19 cellular contexts compared by ENCODE assay signal in the genomic region with DNA sequence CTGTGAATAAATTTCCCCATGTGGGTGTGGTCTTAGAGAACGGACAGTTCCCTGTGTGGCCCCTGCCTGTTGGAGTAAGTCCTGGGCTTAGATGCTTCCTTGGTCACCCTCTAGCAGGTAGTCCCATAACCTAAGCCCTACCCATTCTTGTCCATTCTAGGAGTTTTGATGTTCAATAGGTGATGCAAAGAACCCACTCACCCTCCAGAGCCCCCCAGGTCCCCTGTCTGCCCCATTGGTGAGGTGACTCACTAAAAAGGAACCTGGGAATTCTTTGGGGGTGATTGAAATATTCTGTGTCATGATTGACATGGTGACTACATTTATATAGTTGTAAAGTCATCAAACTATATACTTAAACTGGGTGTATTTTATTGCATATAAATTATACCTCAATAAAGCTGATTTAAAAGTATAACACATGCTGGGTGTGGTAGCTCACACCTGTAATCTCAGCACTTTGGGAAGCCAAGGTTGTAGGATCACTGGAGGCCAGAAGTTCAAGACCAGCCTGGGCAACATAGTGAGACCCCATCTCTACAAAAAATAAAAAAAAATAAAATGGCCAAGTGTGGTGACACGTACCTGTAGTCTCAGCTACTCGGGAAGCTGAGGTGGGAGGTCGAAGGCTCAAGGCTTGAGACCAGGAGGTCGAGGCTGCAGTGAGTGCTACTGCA. TPM values are rescaled to one million over a fixed set of nuclear protein-coding genes. Genes with fewer than 3 reads are reported as not detected.
DNase-seq lines count a peak whose midpoint lies in the region; ATAC-seq, FAIRE-seq and TF ChIP-seq lines count a peak whose summit lies in the region.
"Had no signal": no experiment of that assay in that cellular context is flagged by ENCODE, and none has a peak within 500 bp of the region (broad histone marks: within the 10 kb centered on the region; RNA-seq: fewer than 3 reads in every experiment).

No MANE protein-coding gene starts in this region.

- no peak overlapping the region for H3K4me2 ChIP-seq in K562 (ENCODE audit: insufficient read depth, low read length)
- H3K4me2 ChIP-seq: BLaER1 treated with 17β-estradiol and CSF1 and Interleukin-3, amounts not matched to agents 10 nM and 100 nM had no signal

- TF ChIP-seq POLR2A in K562 (conservative IDR thresholded peaks at IDR 0.05) (no peak), testis (IDR thresholded peaks at IDR 0.05) (no peak)

- H2AFZ ChIP-seq in K562 (ENCODE audit: low read depth, low read length), result no peak overlapping the region
- H2AFZ ChIP-seq: GM23248 had no signal

- TF ChIP-seq CTCF in K562 (IDR thresholded peaks at IDR 0.05 in 2 of 3, conservative IDR thresholded peaks at IDR 0.05 in 1 of 3; ENCODE audit: insufficient read depth in 2 of 3, low read depth in 1 of 3, low read length in 3 of 3), result no peak
- no peak for TF ChIP-seq CTCF in colonic mucosa (IDR thresholded peaks at IDR 0.05)
- TF ChIP-seq CTCF in lower lobe of right lung (IDR thresholded peaks at IDR 0.05), result no peak
- no peak for TF ChIP-seq CTCF in testis (IDR thresholded peaks at IDR 0.05)

- CTCF ChIA-PET in K562 (lab: Yijun Ruan, JAX; ENCODE audit: low intra/inter-chr PET ratio), result interaction anchor here (0.7 kb wide), 1 partner anchor 15 kb away, joined by 4 read pairs; no protein-coding TSS in a partner anchor

- WGBS in K562 (ENCODE audit: insufficient coverage, low coverage, missing lambda C conversion rate), result 67% methylated on average over 5 of the region's 5 CpGs
- WGBS in testis, 2 donors, result 84% methylated on average over 5 of the region's 5 CpGs

- POLR2A ChIA-PET in K562 (lab: Yijun Ruan, JAX), result interaction anchor here (1.2 kb wide), 1 partner anchor 20 kb away, joined by 3 read pairs; the partner anchor contains the start of gene GTF3C5

- no peak for TF ChIP-seq EP300 in K562 (IDR thresholded peaks at IDR 0.05; ENCODE audit: low read length)

- H3K9me3 ChIP-seq in K562 (replicated peaks; ENCODE audit: control insufficient read depth, insufficient read depth, low read depth, low read length) (no peaks in the 10 kb centered on the region), colonic mucosa (no peaks in the 10 kb centered on the region), lower lobe of right lung (no peaks in the 10 kb centered on the region), testis (no peaks in the 10 kb centered on the region)
- H3K9me3 ChIP-seq: HAP-1 had no signal

- H3K9ac ChIP-seq in K562 (ENCODE audit: insufficient read depth in 1 of 2, low read depth in 2 of 2, low read length in 2 of 2) (no peak overlapping the region), colonic mucosa (ENCODE audit: low read depth in 2 of 2, low read length in 2 of 2) (peak overlapping the region in 1 of 2 donors; percentile 19)
- H3K9ac ChIP-seq: BLaER1 treated with 17β-estradiol and CSF1 and Interleukin-3, amounts not matched to agents 10 nM and 100 nM; GM23248 had no signal

- no peaks in the 10 kb centered on the region for H4K20me1 ChIP-seq in K562 (replicated peaks; ENCODE audit: control insufficient read depth, insufficient read depth, low read length)
- H4K20me1 ChIP-seq: BLaER1 treated with 17β-estradiol and CSF1 and Interleukin-3, amounts not matched to agents 10 nM and 100 nM had no signal

- peaks cover 17 to 21% of the 10 kb centered on the region in 2 experiments for H3K4me1 ChIP-seq in K562 (replicated peaks in 1 of 2; ENCODE audit: control insufficient read depth in 2 of 2, insufficient read depth in 2 of 2, low read length in 2 of 2)
- peaks cover 8% of the 10 kb centered on the region for H3K4me1 ChIP-seq in colonic mucosa
- H3K4me1 ChIP-seq in lower lobe of right lung, result no peaks in the 10 kb centered on the region
- no peaks in the 10 kb centered on the region for H3K4me1 ChIP-seq in testis
- H3K4me1 ChIP-seq: HAP-1 had no signal

- H3K9me1 ChIP-seq in K562 (ENCODE audit: control insufficient read depth, insufficient read depth, low read length), result no peaks in the 10 kb centered on the region

- no peak for DNase-seq in K562 (ENCODE audit: extremely low read depth in 1 of 4, low spot score in 3 of 4)
- peak; percentile 48 for DNase-seq in colonic mucosa
- peak; percentile 3 for DNase-seq in lower lobe of right lung
- DNase-seq in stimulated activated CD4-positive, alpha-beta T cell treated with anti-CD3 and anti-CD28 coated beads, Interleukin-1b, Interleukin-23, amount 100 ng/mL, for 48 hours, result no peak
- no peak for DNase-seq in testis
- no peak for DNase-seq in NCI-H2029 (lab: John Stamatoyannopoulos, UW)
- DNase-seq: Calu3; CD8-positive, alpha-beta T cell; DMS 273 treated with DMSO at 0.1 percent for 48 hours; DMS53; DND-41; EL; GM23248 had no signal

- in situ Hi-C loops in K562 (cut with MboI), result no loop called here

- no peak for FAIRE-seq in K562 (lab: Jason Lieb, UNC)
- FAIRE-seq: GM12878, GM19239 had no signal

- no peak overlapping the region for H3K4me3 ChIP-seq in K562
- no peak overlapping the region for H3K4me3 ChIP-seq in colonic mucosa
- H3K4me3 ChIP-seq in lower lobe of right lung, result no peak overlapping the region
- no peak overlapping the region for H3K4me3 ChIP-seq in testis
- H3K4me3 ChIP-seq: BLaER1 treated with 17β-estradiol and CSF1 and Interleukin-3, amounts not matched to agents 10 nM and 100 nM; GM12878; GM23248; HAP-1 had no signal

- H3K27me3 ChIP-seq in K562 (ENCODE audit: control insufficient read depth in 2 of 2, insufficient read depth in 2 of 2, low read length in 2 of 2) (no peaks in the 10 kb centered on the region), colonic mucosa (no peaks in the 10 kb centered on the region), lower lobe of right lung (ENCODE audit: low read depth) (peaks cover 13% of the 10 kb centered on the region), testis (no peaks in the 10 kb centered on the region)
- H3K27me3 ChIP-seq: BLaER1 treated with 17β-estradiol and CSF1 and Interleukin-3, amounts not matched to agents 10 nM and 100 nM had no signal

- no peaks in the 10 kb centered on the region for H3K79me2 ChIP-seq in K562 (ENCODE audit: control insufficient read depth, insufficient read depth, low read length)

- ATAC-seq in K562, result no peak
- ATAC-seq in lower lobe of right lung, result no peak
- ATAC-seq: CD8-positive, alpha-beta T cell; GM12878 had no signal

- intact Hi-C loops in K562 (cut with micrococcal nuclease), result loop anchor here (10.0 kb wide), 1 partner anchor 1155 kb away; the partner anchor contains the start of gene RNU6ATAC
- intact Hi-C loops in colonic mucosa (cut with DNase I), result no loop called here
- intact Hi-C loops in lower lobe of right lung (cut with DNase I), result no loop called here
- intact Hi-C loops in testis (cut with DNase I; ENCODE audit: low total_unique reads), result no loop called here

- H3K27ac ChIP-seq in K562 (ENCODE audit: extremely low read depth, low read depth, low read length) (no peak overlapping the region), colonic mucosa (peak overlapping the region; percentile 29), lower lobe of right lung (no peak overlapping the region), testis (no peak overlapping the region)
- H3K27ac ChIP-seq: BLaER1 treated with 17β-estradiol and CSF1 and Interleukin-3, amounts not matched to agents 10 nM and 100 nM; GM23248 had no signal

- no peaks in the 10 kb centered on the region for H3K36me3 ChIP-seq in K562 (ENCODE audit: control insufficient read depth, insufficient read depth, low read length)
- no peaks in the 10 kb centered on the region for H3K36me3 ChIP-seq in colonic mucosa
- H3K36me3 ChIP-seq in lower lobe of right lung, result no peaks in the 10 kb centered on the region
- no peaks in the 10 kb centered on the region for H3K36me3 ChIP-seq in testis (ENCODE audit: low read depth, missing control alignments)
- H3K36me3 ChIP-seq: BLaER1 treated with 17β-estradiol and CSF1 and Interleukin-3, amounts not matched to agents 10 nM and 100 nM; HAP-1 had no signal

- BruUV-seq in K562 (replicated peaks; lab: Mats Ljungman, UMichigan), result no TSS peak

- no peak for TF ChIP-seq RAD21 in K562 (CRISPR knock-in tag; conservative IDR thresholded peaks at IDR 0.05 in 1 of 2, IDR thresholded peaks at IDR 0.05 in 1 of 2)

RNA-seq across cellular contexts. Expression of gene GTF3C5, which starts 20.8 kb away (rescaled TPM):
- total RNA-seq in K562 (2011; cell fraction: chromatin; rRNA removed; ENCODE audit: low replicate concordance), result 66.1 and 166 TPM in 2 replicates
- total RNA-seq in K562 (2011; cell fraction: nucleolus; rRNA removed), result 99.4 and 113 TPM in 2 replicates
- 67.0 and 84.1 TPM in 2 replicates for total RNA-seq in K562 (2011; cell fraction: nucleoplasm; rRNA removed)
- total RNA-seq in K562 (2014; rRNA removed) (118 and 134 TPM in 2 replicates), K562 (2014; rRNA removed; fragmentation: Illumina TruSeq; extraction: Trizol) (43.2 and 58.5 TPM in 2 replicates), K562 (2015; rRNA removed; fragmentation: Illumina TruSeq; extraction: Trizol) (80.7 and 83.7 TPM in 2 replicates), K562 (2021) (106 and 110 TPM in 2 replicates), colonic mucosa (10 to 100 TPM; 42.3 to 70.9 TPM), lower lobe of right lung (44.8 TPM), testis (100 to 1,000 TPM; 109 to 117 TPM)
- polyA plus RNA-seq in K562 (2011; rRNA removed) (80.2 TPM in 2 replicates), K562 (2014; fragmentation: Illumina TruSeq; extraction: Trizol) (105 and 107 TPM in 2 replicates), K562 (2014; fragmentation: Nextera tagmentation; extraction: Ambion mirVana) (1 to 10 TPM; 3.8 to 8.4 TPM), K562 (2014; rRNA removed) (95.1 and 107 TPM in 2 replicates), testis (ENCODE audit: insufficient read depth, low read depth, low replicate concordance) (66.9 TPM)
- polyA plus RNA-seq in K562 (2011; cell fraction: cytosol; rRNA removed), result 88.7 and 143 TPM in 2 replicates
- 254 and 348 TPM in 2 replicates for polyA plus RNA-seq in K562 (2011; cell fraction: nucleus; rRNA removed)
- 75.0 and 82.6 TPM in 2 replicates for polyA plus RNA-seq in K562 (2012)
- 52.2 and 85.8 TPM in 2 replicates for polyA minus RNA-seq in K562 (2011; rRNA and poly(A)+ RNA removed)
- 57.6 and 64.2 TPM in 2 replicates for polyA minus RNA-seq in K562 (2011; cell fraction: cytosol; rRNA and poly(A)+ RNA removed)
- polyA minus RNA-seq in K562 (2011; cell fraction: nucleus; rRNA and poly(A)+ RNA removed), result 59.4 and 67.3 TPM in 2 replicates

RNA-seq across cellular contexts. Expression of gene GFI1B, which starts 31.6 kb away (rescaled TPM):
- 11.1 and 39.0 TPM in 2 replicates for total RNA-seq in K562 (2011; cell fraction: chromatin; rRNA removed; ENCODE audit: low replicate concordance)
- total RNA-seq in K562 (2011; cell fraction: nucleolus; rRNA removed), result 28.2 and 30.4 TPM in 2 replicates
- total RNA-seq in K562 (2011; cell fraction: nucleoplasm; rRNA removed), result 20.0 and 26.4 TPM in 2 replicates
- total RNA-seq in K562 (2014; rRNA removed) (40.3 and 62.9 TPM in 2 replicates), K562 (2014; rRNA removed; fragmentation: Illumina TruSeq; extraction: Trizol) (17.5 and 20.1 TPM in 2 replicates), K562 (2015; rRNA removed; fragmentation: Illumina TruSeq; extraction: Trizol) (34.5 and 34.6 TPM in 2 replicates), K562 (2021) (73.4 and 75.7 TPM in 2 replicates), colonic mucosa (1 to 10 TPM; 1.1 to 1.3 TPM), lower lobe of right lung (1.1 TPM), testis (1 to 10 TPM; 4.3 to 9.7 TPM)
- polyA plus RNA-seq in K562 (2011; rRNA removed) (34.4 and 57.7 TPM in 2 replicates), K562 (2014; fragmentation: Illumina TruSeq; extraction: Trizol) (51.8 and 73.3 TPM in 2 replicates), K562 (2014; fragmentation: Nextera tagmentation; extraction: Ambion mirVana) (10 to 100 TPM in 1 of 2 experiments, 1 to 10 TPM in 1; 8.0 to 19.1 TPM), K562 (2014; rRNA removed) (47.2 and 50.1 TPM in 2 replicates), testis (ENCODE audit: insufficient read depth, low read depth, low replicate concordance) (12.6 TPM)
- polyA plus RNA-seq in K562 (2011; cell fraction: cytosol; rRNA removed), result 53.6 and 133 TPM in 2 replicates
- 64.3 and 118 TPM in 2 replicates for polyA plus RNA-seq in K562 (2011; cell fraction: nucleus; rRNA removed)
- polyA plus RNA-seq in K562 (2012), result 64.2 and 77.5 TPM in 2 replicates
- 16.7 and 22.0 TPM in 2 replicates for polyA minus RNA-seq in K562 (2011; rRNA and poly(A)+ RNA removed)
- polyA minus RNA-seq in K562 (2011; cell fraction: cytosol; rRNA and poly(A)+ RNA removed), result 47.9 and 57.4 TPM in 2 replicates
- polyA minus RNA-seq in K562 (2011; cell fraction: nucleus; rRNA and poly(A)+ RNA removed), result 20.3 and 22.1 TPM in 2 replicates
- total RNA-seq: B cell; Calu3; CD8-positive, alpha-beta T cell; GM12878; GM23248; HT-29 had no signal
- polyA plus RNA-seq: GM23248 had no signal

RNA-seq across cellular contexts. Expression of gene CEL, which starts 51.7 kb away (rescaled TPM):
- total RNA-seq in K562 (2011; cell fraction: chromatin; rRNA removed; ENCODE audit: low replicate concordance), result 2.0 and 6.1 TPM in 2 replicates
- total RNA-seq in K562 (2011; cell fraction: nucleolus; rRNA removed), result 2.8 and 3.8 TPM in 2 replicates
- 2.3 TPM in 2 replicates for total RNA-seq in K562 (2011; cell fraction: nucleoplasm; rRNA removed)
- total RNA-seq in K562 (2014; rRNA removed) (0.09 and 0.45 TPM in 2 replicates), K562 (2014; rRNA removed; fragmentation: Illumina TruSeq; extraction: Trizol) (0.15 and 0.16 TPM in 2 replicates), K562 (2015; rRNA removed; fragmentation: Illumina TruSeq; extraction: Trizol) (0.51 and 0.53 TPM in 2 replicates), K562 (2021) (3.0 and 4.0 TPM in 2 replicates), colonic mucosa (10 to 100 TPM in 1 of 2 donors, under 1 TPM in 1; 0.61 to 16.6 TPM), lower lobe of right lung (1.4 TPM), testis (1 to 10 TPM; 2.4 to 2.6 TPM)
- polyA plus RNA-seq in K562 (2011; rRNA removed) (0.46 and 0.65 TPM in 2 replicates), K562 (2014; fragmentation: Illumina TruSeq; extraction: Trizol) (0.62 and 0.91 TPM in 2 replicates), K562 (2014; fragmentation: Nextera tagmentation; extraction: Ambion mirVana) (not detected), K562 (2014; rRNA removed) (0.57 and 0.77 TPM in 2 replicates), testis (ENCODE audit: insufficient read depth, low read depth, low replicate concordance) (2.1 TPM)
- polyA plus RNA-seq in K562 (2011; cell fraction: cytosol; rRNA removed), result 0.32 and 0.43 TPM in 2 replicates
- 2.8 and 6.2 TPM in 2 replicates for polyA plus RNA-seq in K562 (2011; cell fraction: nucleus; rRNA removed)
- 0.77 and 2.3 TPM in 2 replicates for polyA plus RNA-seq in K562 (2012)
- 0.14 and 0.21 TPM in 2 replicates for polyA minus RNA-seq in K562 (2011; rRNA and poly(A)+ RNA removed)
- polyA minus RNA-seq in K562 (2011; cell fraction: cytosol; rRNA and poly(A)+ RNA removed), result not detected in 2 replicates
- 0.54 and 0.89 TPM in 2 replicates for polyA minus RNA-seq in K562 (2011; cell fraction: nucleus; rRNA and poly(A)+ RNA removed)
- polyA plus RNA-seq: GM23248 had no signal

Comparison
In these comparisons a context has a peak if more than half of its experiments do, and no peak if none do; other contexts are left out.
1. DNase-seq: peak in colonic mucosa (single experiment) and lower lobe of right lung (single experiment); none in K562 (0 of 4), stimulated activated CD4-positive, alpha-beta T cell treated with anti-CD3 and anti-CD28 coated beads, Interleukin-1b, Interleukin-23, amount 100 ng/mL, for 48 hours (single experiment), testis (single experiment) and NCI-H2029 (single experiment).